In the genomic region with DNA sequence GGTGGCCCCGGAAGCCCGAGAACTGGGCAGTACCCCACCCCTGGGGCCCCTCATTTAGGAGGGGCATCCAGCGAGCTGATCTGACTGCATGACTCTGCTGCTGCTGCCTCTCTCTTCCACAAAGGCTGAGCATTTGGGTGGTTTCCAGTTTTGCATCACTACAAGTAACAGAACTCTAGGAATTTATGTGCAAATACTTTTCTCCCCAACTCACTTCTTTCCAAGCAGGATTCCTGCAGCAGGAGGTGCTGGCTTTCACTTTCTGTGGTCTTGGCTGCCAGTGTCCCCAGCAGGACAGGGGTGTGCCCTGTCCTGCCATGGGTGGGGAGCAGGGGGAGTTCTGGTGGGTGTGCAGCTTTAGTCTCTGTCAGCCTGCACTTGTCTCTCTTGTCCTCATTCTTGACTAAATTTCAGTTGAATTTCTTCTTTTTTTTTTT, we compare ENCODE assay signal across 10 cellular contexts. TPM values are rescaled to one million over a fixed set of nuclear protein-coding genes. Genes with fewer than 3 reads are reported as not detected.
DNase-seq lines count a peak whose midpoint lies in the region; ATAC-seq and TF ChIP-seq lines count a peak whose summit lies in the region.
"Had no signal": no experiment of that assay in that cellular context is flagged by ENCODE, and none has a peak within 500 bp of the region (broad histone marks: within the 10 kb centered on the region; RNA-seq: fewer than 3 reads in every experiment).

No MANE protein-coding gene starts in this region.

- no peaks in the 10 kb centered on the region for H3K9me3 ChIP-seq in Karpas-422 (ENCODE audit: low read length)
- no peaks in the 10 kb centered on the region; the same call in 1 of the 2 replicates for H3K9me3 ChIP-seq in BE2C

- H3K36me3 ChIP-seq in Karpas-422 (ENCODE audit: insufficient read depth, low read length), result no peaks in the 10 kb centered on the region
- H3K36me3 ChIP-seq in BE2C, result no peaks in the 10 kb centered on the region

- H3K4me3 ChIP-seq in Karpas-422 (ENCODE audit: low read length) (no peak overlapping the region), BE2C (ENCODE audit: low read depth, low read length) (no peak overlapping the region)

- H3K36me3 Mint-ChIP-seq in nephron (ENCODE audit: low read depth), result no peaks in the 10 kb centered on the region
- H3K36me3 Mint-ChIP-seq: brain had no signal

- H4K20me1 ChIP-seq in Karpas-422 (ENCODE audit: insufficient read depth, low read depth, low read length), result no peaks in the 10 kb centered on the region

- H3K4me1 ChIP-seq in Karpas-422 (ENCODE audit: low read length) (peaks cover 67% of the 10 kb centered on the region), BE2C (peaks cover 7% of the 10 kb centered on the region)

- peaks cover 15% of the 10 kb centered on the region for H3K27me3 Mint-ChIP-seq in nephron (ENCODE audit: low read depth)

- TF ChIP-seq CTCF in nephron (IDR thresholded peaks at IDR 0.05; ENCODE audit: unreplicated experiment in 3 of 3), result no peak
- TF ChIP-seq CTCF in BE2C (IDR thresholded peaks at IDR 0.05; ENCODE audit: low read depth, low read length), result no peak

- H3K27me3 ChIP-seq in Karpas-422 (ENCODE audit: low read length) (no peaks in the 10 kb centered on the region), BE2C (no peaks in the 10 kb centered on the region)

- H3K27ac Mint-ChIP-seq in nephron, result peak overlapping the region; percentile 45 to 84 (median 82)

- H3K9me3 Mint-ChIP-seq in nephron, result no peaks in the 10 kb centered on the region
- H3K9me3 Mint-ChIP-seq: brain had no signal

- no peaks in the 10 kb centered on the region for H3K79me2 ChIP-seq in Karpas-422 (ENCODE audit: low read length)

- H3K9me2 ChIP-seq in Karpas-422 (replicated peaks; ENCODE audit: insufficient read depth, low read length), result no peaks in the 10 kb centered on the region

- no peak overlapping the region for H3K9ac ChIP-seq in Karpas-422 (ENCODE audit: low read length)

- H2AFZ ChIP-seq in Karpas-422 (ENCODE audit: low read length), result no peak overlapping the region

- no peak overlapping the region for H3K27ac ChIP-seq in Karpas-422 (ENCODE audit: low read length)

- DNase-seq in CD1c-positive myeloid dendritic cell (ENCODE audit: extremely low spot score) (peak; percentile 62), Karpas-422 (no peak), dedifferentiated amniotic fluid mesenchymal stem cell (ENCODE audit: extremely low spot score) (peak; percentile 96), BE2C (no peak), occipital lobe (lab: John Stamatoyannopoulos, UW) (no peak), NCI-H82 (lab: John Stamatoyannopoulos, UW) (no peak)
- DNase-seq: T-helper 9 cell had no signal

- peak overlapping the region; percentile 30 for H3K4me2 ChIP-seq in Karpas-422 (ENCODE audit: low read depth, low read length, poor library complexity, severe bottlenecking)

- H3K4me1 Mint-ChIP-seq in nephron, result peaks cover 46% of the 10 kb centered on the region

- no peak overlapping the region for H3K4me3 Mint-ChIP-seq in nephron
- H3K4me3 Mint-ChIP-seq: brain had no signal

- no peak for ATAC-seq in GM19397 (IDR thresholded peaks at IDR 0.05; ENCODE audit: unreplicated experiment)

RNA-seq across cellular contexts. Expression of gene UPB1, which starts 21.2 kb away (rescaled TPM):
- 0.19 and 1.3 TPM in 2 replicates for total RNA-seq in Karpas-422 (2014; rRNA removed; shearing (Covaris generic); ENCODE audit: low replicate concordance)
- 15.2 TPM for polyA plus RNA-seq in BE2C (2012; ENCODE audit: insufficient read depth, insufficient read length, low read depth)
- not detected for total RNA-seq in occipital lobe

RNA-seq across cellular contexts. Expression of gene GUCD1, which starts 38.6 kb away (rescaled TPM):
- 116 and 144 TPM in 2 replicates for total RNA-seq in Karpas-422 (2014; rRNA removed; shearing (Covaris generic); ENCODE audit: low replicate concordance)
- polyA plus RNA-seq in BE2C (2012; ENCODE audit: insufficient read depth, insufficient read length, low read depth), result 49.5 TPM
- 48.7 TPM for total RNA-seq in occipital lobe

RNA-seq across cellular contexts. Expression of gene SNRPD3, which starts 39.5 kb away (rescaled TPM):
- 217 and 263 TPM in 2 replicates for total RNA-seq in Karpas-422 (2014; rRNA removed; shearing (Covaris generic); ENCODE audit: low replicate concordance)
- polyA plus RNA-seq in BE2C (2012; ENCODE audit: insufficient read depth, insufficient read length, low read depth), result 546 TPM
- 124 TPM for total RNA-seq in occipital lobe

Comparison
In these comparisons a context has a peak if more than half of its experiments do, and no peak if none do; other contexts are left out.
1. DNase-seq: peak in CD1c-positive myeloid dendritic cell (single experiment) and dedifferentiated amniotic fluid mesenchymal stem cell (single experiment); none in Karpas-422 (single experiment), BE2C (single experiment), occipital lobe (single experiment) and NCI-H82 (single experiment).